Comparison of ENCODE assay signal across 8 cellular contexts in genomic region chr17:42565523-42566214, GRCh38. TPM values are rescaled to one million over a fixed set of nuclear protein-coding genes. Genes with fewer than 3 reads are reported as not detected.
DNase-seq lines count a peak whose midpoint lies in the region; ATAC-seq and TF ChIP-seq lines count a peak whose summit lies in the region.
"Had no signal": no experiment of that assay in that cellular context is flagged by ENCODE, and none has a peak within 500 bp of the region (broad histone marks: within the 10 kb centered on the region; RNA-seq: fewer than 3 reads in every experiment).

No MANE protein-coding gene starts in this region.

- H3K27ac ChIP-seq in C4-2B: peak overlapping the region; percentile 93

- H3K9me3 Mint-ChIP-seq in WTC11 (no peaks in the 10 kb centered on the region), mesothelial cell of epicardium (no peaks in the 10 kb centered on the region)

- CTCF ChIA-PET in WTC11 (lab: Charles Lee): interaction anchor here (1.1 to 3.4 kb wide), 2 partner anchors 12 to 38 kb away, joined by 3 to 30 read pairs; partner anchors contain the start of gene PSMC3IP

- POLR2A ChIA-PET in WTC11 (lab: Charles Lee): interaction anchor here (0.6 kb wide), 1 partner anchor 83 kb away, joined by 3 read pairs; no protein-coding TSS in a partner anchor

- H3K4me1 Mint-ChIP-seq in WTC11 (peaks cover 22% of the 10 kb centered on the region), mesothelial cell of epicardium (peaks cover 31% of the 10 kb centered on the region)

- ATAC-seq in WTC11 (no peak), GM18502 (IDR thresholded peaks at IDR 0.05; ENCODE audit: poor library complexity, unreplicated experiment) (no peak)

- H3K27me3 Mint-ChIP-seq in WTC11 (ENCODE audit: low read depth) (no peaks in the 10 kb centered on the region), mesothelial cell of epicardium (ENCODE audit: low read depth) (no peaks in the 10 kb centered on the region)

- no peak for DNase-seq in WTC11 (ENCODE audit: low spot score)
- no peak for DNase-seq in mesothelial cell of epicardium (ENCODE audit: low spot score in 2 of 2, unreplicated experiment in 2 of 2)
- no peak for DNase-seq in RKO (ENCODE audit: low spot score)
- no peak for DNase-seq in OCI-M1 (lab: John Stamatoyannopoulos, UW)
- DNase-seq: NCI-H226; stimulated activated naive CD4-positive, alpha-beta T cell treated with Interleukin-2 at 50 U/mL for 16 hours had no signal

- no peak for TF ChIP-seq CTCF in C4-2B (conservative IDR thresholded peaks at IDR 0.05)
- TF ChIP-seq CTCF in WTC11 (IDR thresholded peaks at IDR 0.05): no peak
- no peak for TF ChIP-seq CTCF in mesothelial cell of epicardium (IDR thresholded peaks at IDR 0.05; ENCODE audit: unreplicated experiment)

- H3K36me3 Mint-ChIP-seq in WTC11 (peaks cover 18% of the 10 kb centered on the region), mesothelial cell of epicardium (peaks cover 2% of the 10 kb centered on the region)

- no peak overlapping the region for H3K27ac Mint-ChIP-seq in WTC11
- no peak overlapping the region for H3K27ac Mint-ChIP-seq in mesothelial cell of epicardium

- H3K4me3 Mint-ChIP-seq in WTC11 (peak overlapping the region; percentile 94), mesothelial cell of epicardium (peak overlapping the region; percentile 94)

TF ChIP-seq in WTC11, 78 proteins besides CTCF, POLR2A, EP300 and RAD21:
- TF ChIP-seq HMGXB4 (CRISPR knock-in tag; IDR thresholded peaks at IDR 0.05) (no peak), NR3C1 (CRISPR knock-in tag; conservative IDR thresholded peaks at IDR 0.05; ENCODE audit: low read depth) (no peak), PRRX2 (CRISPR knock-in tag; IDR thresholded peaks at IDR 0.05) (no peak), ELF4 (CRISPR knock-in tag; IDR thresholded peaks at IDR 0.05; ENCODE audit: low read depth) (no peak), CDX4 (CRISPR knock-in tag; IDR thresholded peaks at IDR 0.05; ENCODE audit: borderline replicate concordance) (no peak), FOXP1 (CRISPR knock-in tag; IDR thresholded peaks at IDR 0.05; ENCODE audit: borderline replicate concordance) (no peak), MLX (CRISPR knock-in tag; IDR thresholded peaks at IDR 0.05) (no peak), STAT6 (CRISPR knock-in tag; conservative IDR thresholded peaks at IDR 0.05; ENCODE audit: low read depth) (no peak), ZNF263 (CRISPR knock-in tag; IDR thresholded peaks at IDR 0.05; ENCODE audit: low read depth) (no peak)

RNA-seq across cellular contexts. Expression of gene MLX, which starts 1.2 kb away (rescaled TPM):
- total RNA-seq in WTC11 (2021) (26.9 to 34.9 TPM (median 30.1 TPM) in 3 replicates), mesothelial cell of epicardium (26.1 to 27.8 TPM (median 27.0 TPM) in 3 replicates)

RNA-seq across cellular contexts. Expression of gene COASY, which starts 3.7 kb away (rescaled TPM):
- total RNA-seq in WTC11 (2021): 106 to 131 TPM (median 113 TPM) in 3 replicates
- 60.7 to 62.0 TPM (median 61.4 TPM) in 3 replicates for total RNA-seq in mesothelial cell of epicardium

RNA-seq across cellular contexts. Expression of gene PSMC3IP, which starts 11.9 kb away (rescaled TPM):
- total RNA-seq in WTC11 (2021): 20.1 to 23.3 TPM (median 21.6 TPM) in 3 replicates
- 8.3 to 9.8 TPM (median 9.7 TPM) in 3 replicates for total RNA-seq in mesothelial cell of epicardium

RNA-seq across cellular contexts. Expression of gene HSD17B1, which starts 12.9 kb away (rescaled TPM):
- total RNA-seq in WTC11 (2021): 1.5 to 1.6 TPM (median 1.5 TPM) in 3 replicates
- 1.6 to 3.0 TPM (median 2.2 TPM) in 3 replicates for total RNA-seq in mesothelial cell of epicardium

RNA-seq across cellular contexts. Expression of gene NAGLU, which starts 29.6 kb away (rescaled TPM):
- 28.9 to 39.3 TPM (median 30.4 TPM) in 3 replicates for total RNA-seq in WTC11 (2021)
- total RNA-seq in mesothelial cell of epicardium: 31.0 to 31.9 TPM (median 31.5 TPM) in 3 replicates
